ENCODE assay signal across 5 cellular contexts in genomic region chr15:20608179-20608578, GRCh38.
DNase-seq lines count a peak whose midpoint lies in the region; ATAC-seq, FAIRE-seq and TF ChIP-seq lines count a peak whose summit lies in the region.
"Not testable (repeated sequence)": the region's sequence is repeated elsewhere in the genome, so short reads cannot be mapped to it uniquely, and the experiment has no call there.

No MANE protein-coding gene starts in this region.

- RAD21 ChIA-PET in GM12878 (lab: Charles Lee; ENCODE audit: unreplicated experiment): not testable (repeated sequence)

- not testable (repeated sequence) for TF ChIP-seq RAD21 in GM12878 (IDR thresholded peaks at IDR 0.05; ENCODE audit: insufficient read depth, low read depth, low read length)

- peak; percentile 80 for FAIRE-seq in GM12878 (lab: Jason Lieb, UNC)

- H2AFZ ChIP-seq in GM12878 (ENCODE audit: control insufficient read depth, low read depth, low read length): not testable (repeated sequence)

- not testable (repeated sequence) for H3K36me3 ChIP-seq in GM12878 (ENCODE audit: control insufficient read depth in 2 of 2, insufficient read depth in 2 of 2, low read length in 1 of 2); lower lobe of right lung

- not testable (repeated sequence) for H3K4me1 ChIP-seq in GM12878 (ENCODE audit: control insufficient read depth, insufficient read depth, low read length); lower lobe of right lung

- not testable (repeated sequence) for H3K79me2 ChIP-seq in GM12878 (ENCODE audit: control insufficient read depth, insufficient read depth, low read length)

- not testable (repeated sequence) for TF ChIP-seq CTCF in GM12878 (IDR thresholded peaks at IDR 0.05 in 2 of 3, conservative IDR thresholded peaks at IDR 0.05 in 1 of 3; ENCODE audit: control insufficient read depth in 2 of 3, extremely low read depth in 1 of 3, insufficient read depth in 1 of 3, low read depth in 3 of 3, low read length in 3 of 3); lower lobe of right lung (IDR thresholded peaks at IDR 0.05)

- BruUV-seq in GM12878 (replicated peaks; lab: Mats Ljungman, UMichigan): not testable (repeated sequence)

- H3K27ac ChIP-seq in GM12878 (ENCODE audit: control insufficient read depth, insufficient read depth); lower lobe of right lung: not testable (repeated sequence)

- not testable (repeated sequence) for H3K4me2 ChIP-seq in GM12878 (ENCODE audit: control insufficient read depth, insufficient read depth)

- intact Hi-C loops in GM12878 (cut with micrococcal nuclease; ENCODE audit: unreplicated experiment); Right ventricle myocardium inferior (cut with DNase I); cardiac septum (cut with DNase I); lower lobe of right lung (cut with DNase I); posterior vena cava (cut with DNase I): not testable (repeated sequence)

- not testable (repeated sequence) for DNase-seq in GM12878 (ENCODE audit: low read depth, low spot score)
- DNase-seq in Right ventricle myocardium inferior (ENCODE audit: missing footprints) (peak; percentile 18), cardiac septum (ENCODE audit: low spot score) (peak; percentile 35), lower lobe of right lung (peak; percentile 14), posterior vena cava (ENCODE audit: low spot score) (peak; percentile 53)

- POLR2A ChIA-PET in GM12878 (lab: Charles Lee): not testable (repeated sequence)

- not testable (repeated sequence) for H4K20me1 ChIP-seq in GM12878 (ENCODE audit: control insufficient read depth, insufficient read depth)

- SMC1A ChIA-PET in GM12878 (lab: Charles Lee; ENCODE audit: uncharacterized antibody, unreplicated experiment): not testable (repeated sequence)

- CTCF ChIA-PET in GM12878 (lab: Yijun Ruan, JAX): not testable (repeated sequence)

- not testable (repeated sequence) for TF ChIP-seq POLR2A in GM12878 (IDR thresholded peaks at IDR 0.05; ENCODE audit: low read depth, low read length)

- not testable (repeated sequence) for H3K9me3 ChIP-seq in GM12878 (replicated peaks; ENCODE audit: control insufficient read depth, insufficient read depth, low read length); lower lobe of right lung

- WGBS in GM12878 (ENCODE audit: insufficient coverage, insufficient replicate concordance, low lambda C conversion rate, missing lambda C conversion rate): 74% methylated on average over 5 of the region's 9 CpGs

- ATAC-seq in GM12878, Right ventricle myocardium inferior, lower lobe of right lung: not testable (repeated sequence)

- not testable (repeated sequence) for H3K9ac ChIP-seq in GM12878 (ENCODE audit: control insufficient read depth, insufficient read depth, low read length)

- H3K27me3 ChIP-seq in GM12878 (replicated peaks in 1 of 2; ENCODE audit: control insufficient read depth in 2 of 2, insufficient read depth in 2 of 2, low read length in 1 of 2); lower lobe of right lung (ENCODE audit: low read depth): not testable (repeated sequence)

- not testable (repeated sequence) for H3K4me3 ChIP-seq in GM12878, lower lobe of right lung

- in situ Hi-C loops in GM12878 (cut with MboI): not testable (repeated sequence)

- TF ChIP-seq EP300 in GM12878 (IDR thresholded peaks at IDR 0.05; ENCODE audit: borderline replicate concordance in 1 of 2, control insufficient read depth in 1 of 2, low read depth in 2 of 2, low read length in 2 of 2): not testable (repeated sequence)
